Comparison of ENCODE assay signal across 1 cellular context in genomic region chr6:136212616-136213396, GRCh38.
TF ChIP-seq lines count a peak whose summit lies in the region.

No MANE protein-coding gene starts in this region.

TF ChIP-seq in endothelial cell of umbilical vein, 7 proteins besides CTCF, POLR2A, EP300 and RAD21 (continued from another document):
- no peak for TF ChIP-seq MAX (IDR thresholded peaks at IDR 0.05; ENCODE audit: insufficient read depth, insufficient read length)
- no peak for TF ChIP-seq FOS (IDR thresholded peaks at IDR 0.05; ENCODE audit: borderline replicate concordance, insufficient read depth, low read length)
- no peak for TF ChIP-seq EZH2 (IDR thresholded peaks at IDR 0.05; ENCODE audit: borderline replicate concordance, low read depth, low read length, severe bottlenecking)
